12 cellular contexts compared by ENCODE assay signal in genomic region chr13:99577934-99578917, GRCh38. TPM values are rescaled to one million over a fixed set of nuclear protein-coding genes. Genes with fewer than 3 reads are reported as not detected.
DNase-seq lines count a peak whose midpoint lies in the region; ATAC-seq and TF ChIP-seq lines count a peak whose summit lies in the region.
"Had no signal": no experiment of that assay in that cellular context is flagged by ENCODE, and none has a peak within 500 bp of the region (broad histone marks: within the 10 kb centered on the region; RNA-seq: fewer than 3 reads in every experiment).

No MANE protein-coding gene starts in this region.

- no peak overlapping the region for H3K4me2 ChIP-seq in DOHH2 (ENCODE audit: low read length)

- no peaks in the 10 kb centered on the region for H3K27me3 Mint-ChIP-seq in activated naive CD8-positive, alpha-beta T cell treated with anti-CD3 and anti-CD28 coated beads for 36 hours

- H4K20me1 ChIP-seq in DOHH2 (ENCODE audit: control insufficient read depth, insufficient read depth, low read depth, low read length): no peaks in the 10 kb centered on the region

- no peak overlapping the region for H3K27ac ChIP-seq in DOHH2 (ENCODE audit: low read depth, low read length)
- H3K27ac ChIP-seq: skin epidermis had no signal

- DNase-seq in LNCaP clone FGC (ENCODE audit: low read depth) (no peak), dermis blood vessel endothelial cell (peak; percentile 51), mucosa of descending colon (no peak), NCI-H1092 treated with DMSO at 0.1 percent for 48 hours (lab: John Stamatoyannopoulos, UW) (no peak)
- DNase-seq in stimulated activated CD4-positive, alpha-beta T cell treated with anti-CD3 and anti-CD28 coated beads, Interleukin-4, amount 100 ng/mL, for 1 hour: no peak
- no peak for DNase-seq in activated naive CD8-positive, alpha-beta T cell treated with anti-CD3 and anti-CD28 coated beads for 36 hours
- DNase-seq: activated T-cell treated with anti-CD3 and anti-CD28 coated beads, Interleukin-2, amount 50 U/mL, for 4 hours; glutamatergic neuron had no signal

- H3K4me3 Mint-ChIP-seq in activated naive CD8-positive, alpha-beta T cell treated with anti-CD3 and anti-CD28 coated beads for 36 hours: no peak overlapping the region
- H3K4me3 Mint-ChIP-seq: activated T-cell treated with anti-CD3 and anti-CD28 coated beads, Interleukin-2, amount 50 U/mL, for 4 hours had no signal

- no peaks in the 10 kb centered on the region for H3K27me3 ChIP-seq in DOHH2 (ENCODE audit: control insufficient read depth, low read length)
- H3K27me3 ChIP-seq: tibial nerve had no signal

- H3K9me3 Mint-ChIP-seq in activated naive CD8-positive, alpha-beta T cell treated with anti-CD3 and anti-CD28 coated beads for 36 hours: no peaks in the 10 kb centered on the region
- H3K9me3 Mint-ChIP-seq: activated T-cell treated with anti-CD3 and anti-CD28 coated beads, Interleukin-2, amount 50 U/mL, for 4 hours had no signal

- no peaks in the 10 kb centered on the region for H3K36me3 Mint-ChIP-seq in activated naive CD8-positive, alpha-beta T cell treated with anti-CD3 and anti-CD28 coated beads for 36 hours

- H3K4me1 ChIP-seq in DOHH2 (ENCODE audit: control insufficient read depth, low read length): no peaks in the 10 kb centered on the region
- H3K4me1 ChIP-seq in mucosa of descending colon (ENCODE audit: low read depth): peaks cover 2% of the 10 kb centered on the region

- H3F3A ChIP-seq in DOHH2 (ENCODE audit: control insufficient read depth, insufficient read depth): no peaks in the 10 kb centered on the region

- H3K4me1 Mint-ChIP-seq in activated naive CD8-positive, alpha-beta T cell treated with anti-CD3 and anti-CD28 coated beads for 36 hours: peaks cover 7% of the 10 kb centered on the region

- intact Hi-C loops in mucosa of descending colon (cut with DNase I, micrococcal nuclease): no loop called here

- H3K36me3 ChIP-seq in DOHH2 (ENCODE audit: control insufficient read depth, low read length) (no peaks in the 10 kb centered on the region), mucosa of descending colon (ENCODE audit: low read depth) (no peaks in the 10 kb centered on the region)
- H3K36me3 ChIP-seq: tibial nerve had no signal

- H3K79me2 ChIP-seq in DOHH2 (ENCODE audit: control insufficient read depth, low read length): no peaks in the 10 kb centered on the region

- no peak overlapping the region for H3K27ac Mint-ChIP-seq in activated naive CD8-positive, alpha-beta T cell treated with anti-CD3 and anti-CD28 coated beads for 36 hours

- no peak overlapping the region for H3K4me3 ChIP-seq in DOHH2 (ENCODE audit: low read length)
- no peak overlapping the region for H3K4me3 ChIP-seq in LNCaP clone FGC (ENCODE audit: low read depth, low read length)
- H3K4me3 ChIP-seq in mucosa of descending colon: no peak overlapping the region
- H3K4me3 ChIP-seq: skin epidermis, tibial nerve had no signal

- peak; percentile 21 for TF ChIP-seq CTCF in DOHH2 (IDR thresholded peaks at IDR 0.05; ENCODE audit: low read depth, low read length, poor library complexity, severe bottlenecking)
- TF ChIP-seq CTCF in LNCaP clone FGC (IDR thresholded peaks at IDR 0.05; ENCODE audit: control insufficient read depth, extremely low read depth, insufficient read depth): peak; percentile 40
- TF ChIP-seq CTCF in mucosa of descending colon (IDR thresholded peaks at IDR 0.05): no peak

- H3K9me2 ChIP-seq in DOHH2 (replicated peaks; ENCODE audit: control insufficient read depth, low read length): no peaks in the 10 kb centered on the region

- ATAC-seq in mucosa of descending colon (peak; percentile 29), GM18858 (IDR thresholded peaks at IDR 0.05; ENCODE audit: unreplicated experiment) (no peak)
- ATAC-seq: activated T-cell treated with anti-CD3 and anti-CD28 coated beads, Interleukin-2, amount 50 U/mL, for 4 hours had no signal

- H3K9me3 ChIP-seq in DOHH2 (ENCODE audit: control insufficient read depth, insufficient read depth, low read length) (no peaks in the 10 kb centered on the region), mucosa of descending colon (no peaks in the 10 kb centered on the region)
- H3K9me3 ChIP-seq: tibial nerve had no signal

RNA-seq across cellular contexts. Expression of gene CLYBL, which starts 28.3 kb away (rescaled TPM):
- total RNA-seq in dermis blood vessel endothelial cell (1.2 and 2.5 TPM in 2 replicates), mucosa of descending colon (10 to 100 TPM; 15.8 to 45.0 (median 25.5) TPM)
- 1 to 10 TPM; 4.4 to 4.9 TPM for total RNA-seq in activated naive CD8-positive, alpha-beta T cell treated with anti-CD3 and anti-CD28 coated beads for 36 hours
